ENCODE assay signal across 1 cellular context in genomic region chr6:148203281-148203925, GRCh38.
TF ChIP-seq lines count a peak whose summit lies in the region.

No MANE protein-coding gene starts in this region.

TF ChIP-seq in GM23338, 12 proteins besides CTCF, POLR2A, EP300 and RAD21 (continued from another document):
- TF ChIP-seq ZNF462 (CRISPR knock-in tag; IDR thresholded peaks at IDR 0.05) = no peak
- no peak for TF ChIP-seq NANOG (IDR thresholded peaks at IDR 0.05; ENCODE audit: borderline replicate concordance)
